27 cellular contexts compared by ENCODE assay signal in genomic region chr9:70947086-70947485, GRCh38.
DNase-seq lines count a peak whose midpoint lies in the region; ATAC-seq and TF ChIP-seq lines count a peak whose summit lies in the region.
"Had no signal": no experiment of that assay in that cellular context is flagged by ENCODE, and none has a peak within 500 bp of the region (broad histone marks: within the 10 kb centered on the region; RNA-seq: fewer than 3 reads in every experiment).

No MANE protein-coding gene starts in this region.

- H3K18ac ChIP-seq in IMR-90 (ENCODE audit: low read depth, low read length), result no peak overlapping the region

- no peak overlapping the region for H4K5ac ChIP-seq in IMR-90 (ENCODE audit: low read depth, low read length)

- H3K4me3 ChIP-seq in IMR-90 (ENCODE audit: insufficient read depth, low read depth, low read length) (no peak overlapping the region), choroid plexus epithelial cell (ENCODE audit: low read depth, low read length) (no peak overlapping the region)
- no peak overlapping the region for H3K4me3 ChIP-seq in CD4-positive, alpha-beta memory T cell (ENCODE audit: low read length in 2 of 2)
- H3K4me3 ChIP-seq: ascending aorta, K562, SJSA1, thyroid gland had no signal

- H2BK5ac ChIP-seq in IMR-90 (ENCODE audit: low read depth, low read length, poor library complexity, severe bottlenecking), result no peak overlapping the region

- peak overlapping the region; percentile 47; the same call in 1 of the 2 replicates for H3K4me2 ChIP-seq in IMR-90 (ENCODE audit: low read depth, low read length)

- POLR2A ChIA-PET in IMR-90 (lab: Charles Lee; ENCODE audit: unreplicated experiment), result no interaction called here
- POLR2A ChIA-PET in CD4-positive, alpha-beta memory T cell (lab: Charles Lee; ENCODE audit: partially characterized antibody), result no interaction called here

- H3K79me1 ChIP-seq in IMR-90 (ENCODE audit: low read depth in 1 of 2, low read length in 2 of 2), result no peaks in the 10 kb centered on the region

- dilution Hi-C loops in IMR-90 (cut with HindIII; ENCODE audit: low sequenced_read_pairs, unreplicated experiment), result no loop called here

- intact Hi-C loops in IMR-90 (cut with micrococcal nuclease), result no loop called here
- intact Hi-C loops in CD4-positive, alpha-beta memory T cell (cut with micrococcal nuclease), result no loop called here

- no peak overlapping the region for H2BK120ac ChIP-seq in IMR-90 (ENCODE audit: low read depth, low read length)

- peaks cover 2% of the 10 kb centered on the region for H3K4me1 ChIP-seq in IMR-90 (ENCODE audit: control insufficient read depth, insufficient read depth, low read length)
- H3K4me1 ChIP-seq in CD4-positive, alpha-beta memory T cell (ENCODE audit: insufficient read depth, low read length), result no peaks in the 10 kb centered on the region
- H3K4me1 ChIP-seq: ascending aorta, thyroid gland had no signal

- peak; percentile 27 for DNase-seq in EL
- DNase-seq in IMR-90, result peak; percentile 27
- DNase-seq in choroid plexus epithelial cell (ENCODE audit: low read depth), result peak; percentile 40
- DNase-seq in mesothelial cell of epicardium (ENCODE audit: low spot score in 2 of 2, unreplicated experiment in 2 of 2), result no peak
- DNase-seq in CD4-positive, alpha-beta memory T cell, result no peak
- DNase-seq in stimulated activated naive CD4-positive, alpha-beta T cell (lab: John Stamatoyannopoulos, UW), result no peak
- DNase-seq in NCI-H128 (lab: John Stamatoyannopoulos, UW; ENCODE audit: unreplicated experiment), result no peak
- DNase-seq: activated CD4-positive, alpha-beta T cell treated with anti-CD3 and anti-CD28 coated beads for 4 hours; CD8-positive, alpha-beta memory T cell; effector CD4-positive, alpha-beta T cell; left cardiac atrium; NCI-H1092 treated with DMSO at 0.1 percent for 48 hours; NCI-H2029; NCI-H446; retina; stimulated activated CD4-positive, alpha-beta T cell treated with anti-CD3 and anti-CD28 coated beads, Interleukin-4, amount 100 ng/mL, for 24 hours; T-helper 2 cell; thyroid gland had no signal

- no peak overlapping the region for H4K8ac ChIP-seq in IMR-90 (ENCODE audit: low read depth in 2 of 2, low read length in 2 of 2)

- H3K4ac ChIP-seq in IMR-90 (ENCODE audit: low read depth, low read length), result no peak overlapping the region

- ATAC-seq in IMR-90 (ENCODE audit: low read depth) (peak; percentile 33; the same call in 1 of the 2 replicates), HG03108 (IDR thresholded peaks at IDR 0.05; ENCODE audit: unreplicated experiment) (no peak)
- ATAC-seq: K562, left cardiac atrium, Panc1 had no signal

- H3K23ac ChIP-seq in IMR-90 (ENCODE audit: low read depth, low read length), result no peak overlapping the region

- H3K56ac ChIP-seq in IMR-90 (ENCODE audit: extremely low read depth, insufficient read depth, low read length), result no peak overlapping the region

- in situ Hi-C loops in IMR-90 (cut with MboI; ENCODE audit: low sequenced_read_pairs), result no loop called here

- no peak overlapping the region for H2AK9ac ChIP-seq in IMR-90 (replicated peaks; ENCODE audit: low read depth, low read length, poor library complexity)

- TF ChIP-seq RAD21 in IMR-90 (IDR thresholded peaks at IDR 0.05; ENCODE audit: low read length), result no peak

- H3K36me3 ChIP-seq in IMR-90 (ENCODE audit: control insufficient read depth, insufficient read depth, low read length), result no peaks in the 10 kb centered on the region
- H3K36me3 ChIP-seq in CD4-positive, alpha-beta memory T cell (ENCODE audit: insufficient read depth, low read length), result no peaks in the 10 kb centered on the region
- H3K36me3 ChIP-seq: ascending aorta, SJSA1, thyroid gland had no signal

- H3K14ac ChIP-seq in IMR-90 (replicated peaks; ENCODE audit: low read depth, low read length), result no peak overlapping the region

- H3K36me3 Mint-ChIP-seq in mesothelial cell of epicardium, result no peaks in the 10 kb centered on the region
- H3K36me3 Mint-ChIP-seq in CD4-positive, alpha-beta memory T cell, result no peaks in the 10 kb centered on the region
- H3K36me3 Mint-ChIP-seq: activated naive CD4-positive, alpha-beta T cell treated with anti-CD3 and anti-CD28 coated beads, Interleukin-2, amount 50 U/mL, for 24 hours; CD8-positive, alpha-beta memory T cell; memory B cell had no signal

- TF ChIP-seq POLR2A in IMR-90 (IDR thresholded peaks at IDR 0.05; ENCODE audit: low read depth, low read length), result no peak

- peak overlapping the region; percentile 64 for H3K27ac Mint-ChIP-seq in mesothelial cell of epicardium
- no peak overlapping the region for H3K27ac Mint-ChIP-seq in CD4-positive, alpha-beta memory T cell
- H3K27ac Mint-ChIP-seq: activated naive CD4-positive, alpha-beta T cell treated with anti-CD3 and anti-CD28 coated beads, Interleukin-2, amount 50 U/mL, for 24 hours; activated T-helper 1 cell treated with anti-CD3 and anti-CD28 coated beads, Interleukin-12 subunit alpha, Interleukin-12 subunit beta, Interleukin-2, Interleukin-4 antibody, amounts not matched to agents 30 ng/mL and 10 ng/mL and 1 ng/mL, durations not matched to agents 14 hours and 24 hours and 36 hours; CD8-positive, alpha-beta memory T cell; memory B cell; stimulated activated naive CD8-positive, alpha-beta T cell treated with anti-CD3 and anti-CD28 coated beads, Interleukin-15, Interleukin-2, amounts not matched to agents 100 ng/mL and 50 ng/mL, for 24 hours had no signal

- H3K4me1 Mint-ChIP-seq in mesothelial cell of epicardium, result peaks cover 21% of the 10 kb centered on the region
- no peaks in the 10 kb centered on the region for H3K4me1 Mint-ChIP-seq in CD4-positive, alpha-beta memory T cell
- H3K4me1 Mint-ChIP-seq: activated naive CD4-positive, alpha-beta T cell treated with anti-CD3 and anti-CD28 coated beads, Interleukin-2, amount 50 U/mL, for 24 hours; CD8-positive, alpha-beta memory T cell had no signal

- H3K9ac ChIP-seq in IMR-90 (ENCODE audit: low read depth, low read length), result no peak overlapping the region

- TF ChIP-seq CTCF in IMR-90 (conservative IDR thresholded peaks at IDR 0.05; ENCODE audit: low read depth, low read length), result no peak
- no peak for TF ChIP-seq CTCF in choroid plexus epithelial cell (conservative IDR thresholded peaks at IDR 0.05; ENCODE audit: low read depth, low read length)
- no peak for TF ChIP-seq CTCF in mesothelial cell of epicardium (IDR thresholded peaks at IDR 0.05; ENCODE audit: unreplicated experiment)

- H3K4me3 Mint-ChIP-seq in mesothelial cell of epicardium, result no peak overlapping the region
- no peak overlapping the region for H3K4me3 Mint-ChIP-seq in CD4-positive, alpha-beta memory T cell
- H3K4me3 Mint-ChIP-seq: activated naive CD4-positive, alpha-beta T cell treated with anti-CD3 and anti-CD28 coated beads, Interleukin-2, amount 50 U/mL, for 24 hours; activated T-helper 1 cell treated with anti-CD3 and anti-CD28 coated beads, Interleukin-12 subunit alpha, Interleukin-12 subunit beta, Interleukin-2, Interleukin-4 antibody, amounts not matched to agents 30 ng/mL and 10 ng/mL and 1 ng/mL, durations not matched to agents 14 hours and 24 hours and 36 hours; CD8-positive, alpha-beta memory T cell; memory B cell; stimulated activated naive CD8-positive, alpha-beta T cell treated with anti-CD3 and anti-CD28 coated beads, Interleukin-15, Interleukin-2, amounts not matched to agents 100 ng/mL and 50 ng/mL, for 24 hours had no signal

- no peak overlapping the region for H3K27ac ChIP-seq in IMR-90 (ENCODE audit: insufficient read depth, low read length)
- H3K27ac ChIP-seq in CD4-positive, alpha-beta memory T cell (ENCODE audit: low read depth, low read length), result no peak overlapping the region
- H3K27ac ChIP-seq: ascending aorta, SJSA1, thyroid gland had no signal

- H4K91ac ChIP-seq in IMR-90 (ENCODE audit: insufficient read depth, low read depth, low read length), result no peak overlapping the region

- H3K9me3 Mint-ChIP-seq in mesothelial cell of epicardium, result no peaks in the 10 kb centered on the region
- H3K9me3 Mint-ChIP-seq in CD4-positive, alpha-beta memory T cell, result no peaks in the 10 kb centered on the region
- H3K9me3 Mint-ChIP-seq: activated T-helper 1 cell treated with anti-CD3 and anti-CD28 coated beads, Interleukin-12 subunit alpha, Interleukin-12 subunit beta, Interleukin-2, Interleukin-4 antibody, amounts not matched to agents 30 ng/mL and 10 ng/mL and 1 ng/mL, durations not matched to agents 14 hours and 24 hours and 36 hours; CD8-positive, alpha-beta memory T cell; memory B cell; stimulated activated naive CD8-positive, alpha-beta T cell treated with anti-CD3 and anti-CD28 coated beads, Interleukin-15, Interleukin-2, amounts not matched to agents 100 ng/mL and 50 ng/mL, for 24 hours had no signal

- H3K9me1 ChIP-seq in IMR-90 (ENCODE audit: insufficient read depth, low read length), result no peaks in the 10 kb centered on the region; the same call in 1 of the 2 replicates

- CTCF ChIA-PET in IMR-90 (lab: Yijun Ruan, JAX), result interaction anchor here (0.5 kb wide), 1 partner anchor 1118 kb away, joined by 4 read pairs; no protein-coding TSS in a partner anchor
- CTCF ChIA-PET in CD4-positive, alpha-beta memory T cell (lab: Charles Lee; ENCODE audit: partially characterized antibody), result no interaction called here

- peaks cover 2% of the 10 kb centered on the region for H3K27me3 Mint-ChIP-seq in mesothelial cell of epicardium (ENCODE audit: low read depth)
- peaks cover 0 to 2% of the 10 kb centered on the region in 2 donors for H3K27me3 Mint-ChIP-seq in CD4-positive, alpha-beta memory T cell
- H3K27me3 Mint-ChIP-seq: memory B cell had no signal

- H4K20me1 ChIP-seq in IMR-90 (ENCODE audit: insufficient read depth, low read length), result no peaks in the 10 kb centered on the region

- H2AFZ ChIP-seq in IMR-90 (replicated peaks; ENCODE audit: low read length, poor library complexity), result no peak overlapping the region

- H2AK5ac ChIP-seq in IMR-90 (ENCODE audit: low read depth, low read length), result no peak overlapping the region

- peaks cover 7% of the 10 kb centered on the region; the same call in 1 of the 2 replicates for H3K27me3 ChIP-seq in IMR-90 (ENCODE audit: control insufficient read depth, insufficient read depth, low read length)
- H3K27me3 ChIP-seq in CD4-positive, alpha-beta memory T cell (ENCODE audit: insufficient read depth, low read length), result no peaks in the 10 kb centered on the region
- H3K27me3 ChIP-seq: ascending aorta, SJSA1, thyroid gland had no signal

- no TSS peak for BruUV-seq in IMR-90 (replicated peaks; lab: Mats Ljungman, UMichigan)

- H2BK20ac ChIP-seq in IMR-90 (ENCODE audit: low read depth, low read length), result no peak overlapping the region

- H3K9me3 ChIP-seq in IMR-90 (ENCODE audit: control insufficient read depth, insufficient read depth, low read length), result no peaks in the 10 kb centered on the region
- no peaks in the 10 kb centered on the region for H3K9me3 ChIP-seq in CD4-positive, alpha-beta memory T cell (ENCODE audit: control insufficient read depth in 1 of 2, low read length in 2 of 2)
- H3K9me3 ChIP-seq: ascending aorta, SJSA1, thyroid gland had no signal

- no peak overlapping the region for H2BK15ac ChIP-seq in IMR-90 (ENCODE audit: low read depth, low read length)

Comparison
In these comparisons a context has a peak if more than half of its experiments do, and no peak if none do; other contexts are left out.
1. DNase-seq: peak in EL (single experiment), IMR-90 (single experiment) and choroid plexus epithelial cell (single experiment); none in mesothelial cell of epicardium (0 of 2), CD4-positive, alpha-beta memory T cell (0 of 5), stimulated activated naive CD4-positive, alpha-beta T cell (0 of 6) and NCI-H128 (single experiment).